Comparison of ENCODE assay signal across 8 cellular contexts in genomic region chr4:119286377-119287002, GRCh38. TPM values are rescaled to one million over a fixed set of nuclear protein-coding genes. Genes with fewer than 3 reads are reported as not detected.
DNase-seq lines count a peak whose midpoint lies in the region; ATAC-seq and TF ChIP-seq lines count a peak whose summit lies in the region.

No MANE protein-coding gene starts in this region.

- no peaks in the 10 kb centered on the region for H3K36me3 ChIP-seq in transverse colon

- peaks cover 0 to 28% (median 16%) of the 10 kb centered on the region in 4 donors for H3K4me1 ChIP-seq in transverse colon

- H3K27ac Mint-ChIP-seq in immature natural killer cell, result no peak overlapping the region

- WGBS in transverse colon (ENCODE audit: low coverage in 1 of 2), 2 donors, result 54 to 65% methylated on average over 3 of the region's 3 CpGs

- peaks cover 8 to 15% of the 10 kb centered on the region in 2 donors for H3K4me1 Mint-ChIP-seq in immature natural killer cell

- ATAC-seq in HG02623 (IDR thresholded peaks at IDR 0.05; ENCODE audit: unreplicated experiment), result no peak

- no peak for TF ChIP-seq POLR2A in transverse colon (IDR thresholded peaks at IDR 0.05)

- peaks cover 0 to 1% (median 0%) of the 10 kb centered on the region in 3 donors for H3K27me3 Mint-ChIP-seq in immature natural killer cell (ENCODE audit: low read depth in 3 of 3)

- H3K4me3 Mint-ChIP-seq in immature natural killer cell, result no peak overlapping the region

- no peaks in the 10 kb centered on the region for H3K36me3 Mint-ChIP-seq in immature natural killer cell

- no peak overlapping the region for H3K4me3 ChIP-seq in transverse colon

- H3K27me3 ChIP-seq in transverse colon, result no peaks in the 10 kb centered on the region

- in situ Hi-C loops in transverse colon (cut with MboI; ENCODE audit: low pct_ligation_motif_present in 1 of 4, low pct_unique_long_range_greater_than_20kb in 1 of 4, low sequenced_read_pairs in 3 of 4), result loop anchor here in 1 of 4 donors (5.0 to 25.0 kb wide), 2 partner anchors 244 to 549 kb away; no protein-coding TSS in a partner anchor

- no peaks in the 10 kb centered on the region for H3K9me3 ChIP-seq in transverse colon

- peak overlapping the region in 1 of 4 donors; percentile 49 for H3K27ac ChIP-seq in transverse colon

- intact Hi-C loops in transverse colon (cut with DNase I; ENCODE audit: low total_unique reads), result loop anchor here (10.0 kb wide), 1 partner anchor 242 kb away; no protein-coding TSS in a partner anchor

- peak; percentile 20 for DNase-seq in AG08396 (ENCODE audit: low spot score)
- DNase-seq in HCEC 1CT, result peak; percentile 63
- DNase-seq in activated T-helper 9 cell treated with anti-CD3 and anti-CD28 coated beads, Interleukin-2, amount 50 U/mL, for 16 hours (ENCODE audit: low read depth), result peak; percentile 1
- DNase-seq in immature natural killer cell, result peak; percentile 19 to 37 (median 20)
- DNase-seq in transverse colon, result no peak
- no peak for DNase-seq in cerebellar nuclear complex (lab: John Stamatoyannopoulos, UW)
- DNase-seq in NCI-H1694 (lab: John Stamatoyannopoulos, UW), result no peak

- no peaks in the 10 kb centered on the region for H3K9me3 Mint-ChIP-seq in immature natural killer cell

- TF ChIP-seq CTCF in transverse colon (IDR thresholded peaks at IDR 0.05), result peak; percentile 48 to 76 (median 56)

- no peak for TF ChIP-seq EP300 in transverse colon (IDR thresholded peaks at IDR 0.05; ENCODE audit: low read depth)

RNA-seq across cellular contexts. Expression of gene FABP2, which starts 35.4 kb away (rescaled TPM):
- not detected for polyA plus RNA-seq in immature natural killer cell
- 10 to 100 TPM in 3 of 4 donors, 1 to 10 TPM in 1; 3.4 to 55.4 (median 17.1) TPM for total RNA-seq in transverse colon

Comparison
In these comparisons a context has a peak if more than half of its experiments do, and no peak if none do; other contexts are left out.
1. DNase-seq: peak in AG08396 (single experiment), HCEC 1CT (single experiment), activated T-helper 9 cell treated with anti-CD3 and anti-CD28 coated beads, Interleukin-2, amount 50 U/mL, for 16 hours (single experiment) and immature natural killer cell (3 of 3); none in transverse colon (single experiment), cerebellar nuclear complex (0 of 2) and NCI-H1694 (single experiment).